8 cellular contexts compared by ENCODE assay signal in the genomic region with DNA sequence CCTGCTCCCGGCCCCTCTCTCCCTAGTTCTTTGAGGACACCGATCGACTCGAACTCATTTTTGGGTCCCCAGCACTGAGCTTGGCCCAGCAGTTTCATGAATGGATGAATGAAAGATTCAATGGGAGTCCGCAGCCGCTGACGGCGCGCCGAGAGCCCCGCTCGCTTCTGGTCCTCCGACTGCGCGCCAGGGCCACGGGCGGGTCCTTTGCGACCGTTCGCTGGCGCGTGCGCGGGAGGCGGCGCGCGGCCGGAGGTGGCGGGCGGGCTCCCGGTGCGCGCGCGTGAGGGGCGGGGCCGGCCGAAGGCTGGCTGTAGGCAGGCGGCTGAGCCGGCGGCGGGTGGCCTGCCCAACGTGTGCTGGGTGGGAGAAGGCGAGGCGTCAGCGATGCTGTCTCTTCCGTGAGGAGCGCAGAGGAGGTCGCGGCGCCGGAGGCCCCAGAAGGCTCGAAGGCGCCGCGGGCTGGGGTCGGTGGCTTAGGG. TPM values are rescaled to one million over a fixed set of nuclear protein-coding genes. Genes with fewer than 3 reads are reported as not detected.
A peak's percentile ranks its signal among the peaks of the same experiment; 100 is the strongest.
DNase-seq lines count a peak whose midpoint lies in the region; ATAC-seq, FAIRE-seq and TF ChIP-seq lines count a peak whose summit lies in the region.

Gene MAST2, plus strand, starts transcription at position 314 of the 482 bp plus-strand sequence. CDS start 284 bp downstream, outside the sequence.

- peak within 1 kb of the TSS; percentile 99 for H3K4me3 Mint-ChIP-seq in progenitor cell of endocrine pancreas (ENCODE audit: low read depth)

- peak within 1 kb of the TSS; percentile 89 for H3K27ac Mint-ChIP-seq in progenitor cell of endocrine pancreas

- H3K4me3 ChIP-seq in adrenal gland (peak within 1 kb of the TSS in 3 of 4 donors; percentile 15 to 72 (median 18)), left ventricle myocardium inferior (peak within 1 kb of the TSS; percentile 69), upper lobe of left lung (peak within 1 kb of the TSS; percentile 25 to 73 (median 56))

- H3K27me3 Mint-ChIP-seq in progenitor cell of endocrine pancreas, result peaks cover 9% of the 10 kb centered on the region

- H3K27ac ChIP-seq in adrenal gland (peak within 1 kb of the TSS; percentile 36 to 99 (median 88)), left ventricle myocardium inferior (replicated peaks) (peak within 1 kb of the TSS; percentile 83), upper lobe of left lung (peak within 1 kb of the TSS; percentile 38 to 83 (median 70))

- peaks cover 3% of the 10 kb centered on the region for H3K36me3 Mint-ChIP-seq in progenitor cell of endocrine pancreas (ENCODE audit: insufficient read depth)

- H3K4me1 Mint-ChIP-seq in progenitor cell of endocrine pancreas (ENCODE audit: low read depth), result peaks cover 24% of the 10 kb centered on the region

- TF ChIP-seq CTCF in adrenal gland (IDR thresholded peaks at IDR 0.05), result no peak
- TF ChIP-seq CTCF in left ventricle myocardium inferior (IDR thresholded peaks at IDR 0.05; ENCODE audit: borderline replicate concordance), result no peak
- TF ChIP-seq CTCF in progenitor cell of endocrine pancreas (IDR thresholded peaks at IDR 0.05; ENCODE audit: unreplicated experiment), result no peak
- peak in 3 of 6 experiments; percentile 8 to 28 (median 21) for TF ChIP-seq CTCF in upper lobe of left lung (IDR thresholded peaks at IDR 0.05)

- TF ChIP-seq POLR2A in GM12891 (IDR thresholded peaks at IDR 0.05; ENCODE audit: low read depth, low read length) (peak; percentile 36; the same call in 1 of the 2 replicates), adrenal gland (IDR thresholded peaks at IDR 0.05) (peak; percentile 76 to 94), upper lobe of left lung (IDR thresholded peaks at IDR 0.05) (peak in 3 of 4 donors; percentile 67 to 87 (median 80))

- TF ChIP-seq EP300 in upper lobe of left lung (IDR thresholded peaks at IDR 0.05), result no peak

- ATAC-seq in HG02798 (IDR thresholded peaks at IDR 0.05; ENCODE audit: poor library complexity, unreplicated experiment) (peak; percentile 93), upper lobe of left lung (ENCODE audit: low FRiP score in 2 of 2) (peak; percentile 96 to 98)

- H3K4me1 ChIP-seq in adrenal gland (replicated peaks in 1 of 2) (peaks cover 16 to 25% of the 10 kb centered on the region in 2 donors), left ventricle myocardium inferior (peaks cover 22% of the 10 kb centered on the region), upper lobe of left lung (peaks cover 18 to 24% (median 20%) of the 10 kb centered on the region in 4 donors)

- H3K9me3 Mint-ChIP-seq in progenitor cell of endocrine pancreas (ENCODE audit: low read depth), result no peaks in the 10 kb centered on the region

- peak; percentile 79 for FAIRE-seq in GM12891 (lab: Jason Lieb, UNC)

- H3K9me3 ChIP-seq in adrenal gland (replicated peaks in 1 of 3), result no peaks in the 10 kb centered on the region
- H3K9me3 ChIP-seq in left ventricle myocardium inferior (replicated peaks), result no peaks in the 10 kb centered on the region
- no peaks in the 10 kb centered on the region for H3K9me3 ChIP-seq in upper lobe of left lung

- H3K27me3 ChIP-seq in adrenal gland, result no peaks in the 10 kb centered on the region
- no peaks in the 10 kb centered on the region for H3K27me3 ChIP-seq in left ventricle myocardium inferior (ENCODE audit: low read depth)
- no peaks in the 10 kb centered on the region for H3K27me3 ChIP-seq in upper lobe of left lung

- no peaks in the 10 kb centered on the region for H3K36me3 ChIP-seq in adrenal gland (replicated peaks in 1 of 2)
- no peaks in the 10 kb centered on the region for H3K36me3 ChIP-seq in left ventricle myocardium inferior
- no peaks in the 10 kb centered on the region for H3K36me3 ChIP-seq in upper lobe of left lung

- WGBS in adrenal gland, 4 donors, result 0 to 3% (median 0%) methylated on average over 7 to 57 of the region's 58 CpGs
- 0 to 1% methylated on average over 16 to 27 of the region's 58 CpGs for WGBS in upper lobe of left lung, 2 donors

- intact Hi-C loops in T-helper 1 cell treated with Interleukin-12 subunit alpha and Interleukin-12 subunit beta and Interleukin-4 antibody, amounts not matched to agents 30 ng/mL and 1 ng/mL, for 36 hours (cut with micrococcal nuclease), result loop anchor here (1.0 to 5.0 kb wide), 8 partner anchors 18 to 444 kb away; partner anchors contain the start of genes CCDC163, IPP, MMACHC and NASP
- intact Hi-C loops in adrenal gland (cut with DNase I) (no loop called here), left ventricle myocardium inferior (cut with micrococcal nuclease) (no loop called here)

- DNase-seq in GM12891 (ENCODE audit: insufficient read length, low spot score), result peak; percentile 91
- DNase-seq in NCI-H1436 (lab: John Stamatoyannopoulos, UW), result peak; percentile 89
- DNase-seq in adrenal gland, result peak; percentile 87 to 93 (median 90)
- DNase-seq in left ventricle myocardium inferior, result peak; percentile 92
- DNase-seq in progenitor cell of endocrine pancreas (ENCODE audit: low spot score, unreplicated experiment), result peak; percentile 82
- peak; percentile 93 to 99 for DNase-seq in upper lobe of left lung

TF ChIP-seq in GM12891, 5 proteins besides CTCF, POLR2A, EP300 and RAD21:
- TF ChIP-seq TAF1 (IDR thresholded peaks at IDR 0.05; ENCODE audit: low read depth, low read length) (peak; percentile 43; the same call in 1 of the 2 replicates), POLR2AphosphoS5 (IDR thresholded peaks at IDR 0.05; ENCODE audit: low read depth, low read length) (peak; percentile 20; the same call in 1 of the 2 replicates), PAX5 (IDR thresholded peaks at IDR 0.05; ENCODE audit: insufficient read depth, low read length, severe bottlenecking) (no peak), POU2F2 (IDR thresholded peaks at IDR 0.05; ENCODE audit: low read depth, low read length) (no peak), SPI1 (IDR thresholded peaks at IDR 0.05; ENCODE audit: low read depth, low read length) (no peak)

RNA-seq across cellular contexts. Expression of gene MAST2, which starts in this region (rescaled TPM):
- polyA plus RNA-seq in GM12891 (2012; ENCODE audit: low read depth, missing spikeins), result 12.9 TPM
- total RNA-seq in T-helper 1 cell treated with Interleukin-12 subunit alpha and Interleukin-12 subunit beta and Interleukin-4 antibody, amounts not matched to agents 30 ng/mL and 1 ng/mL, for 36 hours, result 23.7 and 26.0 TPM in 2 replicates
- 10 to 100 TPM; 18.1 to 38.5 (median 23.5) TPM for total RNA-seq in adrenal gland
- polyA plus RNA-seq in adrenal gland, result 10 to 100 TPM; 18.4 to 35.6 (median 27.5) TPM
- 104 TPM for total RNA-seq in left ventricle myocardium inferior
- total RNA-seq in progenitor cell of endocrine pancreas, result 47.8 and 49.3 TPM in 2 replicates
- 10 to 100 TPM; 16.0 to 77.8 (median 26.4) TPM for total RNA-seq in upper lobe of left lung

Comparison
In these comparisons a context has a peak if more than half of its experiments do, and no peak if none do; other contexts are left out.
1. Peak in every context shown above with its lines: DNase-seq, ATAC-seq, H3K4me3 ChIP-seq and H3K27ac ChIP-seq.
2. H3K4me3 ChIP-seq: peak in every context shown above with its lines; median percentile 69 in left ventricle myocardium inferior; 56 in upper lobe of left lung; 18 in adrenal gland.